ENCODE assay signal across 1 cellular context in the genomic region with DNA sequence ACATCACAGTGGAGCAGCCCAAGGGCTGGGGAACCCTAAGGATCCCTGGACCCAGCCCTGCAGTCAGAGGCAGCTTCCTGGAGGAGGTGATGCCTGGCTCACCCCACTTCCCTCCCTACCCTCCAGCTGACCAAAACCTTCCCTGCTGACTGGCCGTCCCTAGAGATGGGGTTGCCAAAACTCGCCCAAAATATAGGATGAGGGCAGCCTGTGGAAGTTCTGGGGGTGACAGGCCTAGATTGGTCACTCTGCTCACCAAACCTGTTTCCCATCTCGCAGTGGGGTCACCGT.
TF ChIP-seq lines count a peak whose summit lies in the region.

No MANE protein-coding gene starts in this region.

TF ChIP-seq in A549, 52 proteins besides CTCF, POLR2A, EP300 and RAD21:
- TF ChIP-seq, protein P1, sequence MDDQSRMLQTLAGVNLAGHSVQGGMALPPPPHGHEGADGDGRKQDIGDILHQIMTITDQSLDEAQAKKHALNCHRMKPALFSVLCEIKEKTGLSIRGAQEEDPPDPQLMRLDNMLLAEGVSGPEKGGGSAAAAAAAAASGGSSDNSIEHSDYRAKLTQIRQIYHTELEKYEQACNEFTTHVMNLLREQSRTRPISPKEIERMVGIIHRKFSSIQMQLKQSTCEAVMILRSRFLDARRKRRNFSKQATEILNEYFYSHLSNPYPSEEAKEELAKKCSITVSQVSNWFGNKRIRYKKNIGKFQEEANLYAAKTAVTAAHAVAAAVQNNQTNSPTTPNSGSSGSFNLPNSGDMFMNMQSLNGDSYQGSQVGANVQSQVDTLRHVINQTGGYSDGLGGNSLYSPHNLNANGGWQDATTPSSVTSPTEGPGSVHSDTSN (IDR thresholded peaks at IDR 0.05) = 0 out of 2 replicates have a peak, but pooled peaks have one; percentile 16
- TF ChIP-seq, protein P2, sequence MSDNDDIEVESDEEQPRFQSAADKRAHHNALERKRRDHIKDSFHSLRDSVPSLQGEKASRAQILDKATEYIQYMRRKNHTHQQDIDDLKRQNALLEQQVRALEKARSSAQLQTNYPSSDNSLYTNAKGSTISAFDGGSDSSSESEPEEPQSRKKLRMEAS (IDR thresholded peaks at IDR 0.05) = 0 out of 2 replicates have a peak, but pooled peaks have one; percentile 7
- TF ChIP-seq ZFP36 (IDR thresholded peaks at IDR 0.05; ENCODE audit: borderline replicate concordance, partially characterized antibody) (peak; percentile 89), TFCP2L1 (CRISPR knock-in tag; IDR thresholded peaks at IDR 0.05) (no peak), BHLHE40 (IDR thresholded peaks at IDR 0.05; ENCODE audit: low read depth, low read length) (no peak)
